Comparison of ENCODE assay signal across 10 cellular contexts in genomic region chr6:90369651-90370050, GRCh38.
DNase-seq lines count a peak whose midpoint lies in the region; ATAC-seq and TF ChIP-seq lines count a peak whose summit lies in the region.
"Had no signal": no experiment of that assay in that cellular context is flagged by ENCODE, and none has a peak within 500 bp of the region (broad histone marks: within the 10 kb centered on the region; RNA-seq: fewer than 3 reads in every experiment).

No MANE protein-coding gene starts in this region.

- peak overlapping the region; percentile 49 to 56 for H3K4me3 Mint-ChIP-seq in activated T-cell treated with anti-CD3 and anti-CD28 coated beads, Interleukin-2, amount 50 U/mL, for 72 hours
- H3K4me3 Mint-ChIP-seq in activated T-cell treated with anti-CD3 and anti-CD28 coated beads, Interleukin-2, amount 50 U/mL, for 4 hours = no peak overlapping the region
- H3K4me3 Mint-ChIP-seq in brain = no peak overlapping the region
- no peak overlapping the region for H3K4me3 Mint-ChIP-seq in mesothelial cell of epicardium
- H3K4me3 Mint-ChIP-seq in type B pancreatic cell = no peak overlapping the region

- no peak for TF ChIP-seq CTCF in brain (conservative IDR thresholded peaks at IDR 0.05)
- TF ChIP-seq CTCF in mesothelial cell of epicardium (IDR thresholded peaks at IDR 0.05; ENCODE audit: unreplicated experiment) = no peak
- no peak for TF ChIP-seq CTCF in type B pancreatic cell (conservative IDR thresholded peaks at IDR 0.05)

- no peak for DNase-seq in activated T-cell treated with anti-CD3 and anti-CD28 coated beads, Interleukin-2, amount 50 U/mL, for 72 hours
- no peak for DNase-seq in activated T-cell treated with anti-CD3 and anti-CD28 coated beads, Interleukin-2, amount 50 U/mL, for 4 hours
- DNase-seq in mesothelial cell of epicardium (ENCODE audit: low spot score in 2 of 2, unreplicated experiment in 2 of 2) = no peak
- DNase-seq in type B pancreatic cell (ENCODE audit: extremely low spot score, unreplicated experiment) = no peak
- DNase-seq in DMS79 (lab: John Stamatoyannopoulos, UW) = no peak
- DNase-seq in germinal center (ENCODE audit: low spot score) = no peak
- DNase-seq in DMS53 treated with DMSO at 0.1 percent for 48 hours (lab: John Stamatoyannopoulos, UW; ENCODE audit: unreplicated experiment) = no peak
- DNase-seq: NCI-H1930, retina had no signal

- no peak for ATAC-seq in activated T-cell treated with anti-CD3 and anti-CD28 coated beads, Interleukin-2, amount 50 U/mL, for 72 hours (replicated peaks in 1 of 2)
- ATAC-seq in activated T-cell treated with anti-CD3 and anti-CD28 coated beads, Interleukin-2, amount 50 U/mL, for 4 hours = no peak

- H3K27me3 Mint-ChIP-seq in activated T-cell treated with anti-CD3 and anti-CD28 coated beads, Interleukin-2, amount 50 U/mL, for 72 hours (ENCODE audit: low read depth) = no peaks in the 10 kb centered on the region
- no peaks in the 10 kb centered on the region for H3K27me3 Mint-ChIP-seq in activated T-cell treated with anti-CD3 and anti-CD28 coated beads, Interleukin-2, amount 50 U/mL, for 4 hours (ENCODE audit: low read depth)
- no peaks in the 10 kb centered on the region for H3K27me3 Mint-ChIP-seq in brain
- H3K27me3 Mint-ChIP-seq in mesothelial cell of epicardium (ENCODE audit: low read depth) = no peaks in the 10 kb centered on the region
- H3K27me3 Mint-ChIP-seq in type B pancreatic cell = peaks cover 3% of the 10 kb centered on the region

- no peaks in the 10 kb centered on the region for H3K36me3 Mint-ChIP-seq in activated T-cell treated with anti-CD3 and anti-CD28 coated beads, Interleukin-2, amount 50 U/mL, for 72 hours (ENCODE audit: insufficient read depth in 2 of 2)
- no peaks in the 10 kb centered on the region for H3K36me3 Mint-ChIP-seq in activated T-cell treated with anti-CD3 and anti-CD28 coated beads, Interleukin-2, amount 50 U/mL, for 4 hours (ENCODE audit: insufficient read depth)
- no peaks in the 10 kb centered on the region for H3K36me3 Mint-ChIP-seq in brain
- H3K36me3 Mint-ChIP-seq in mesothelial cell of epicardium = peaks cover 4% of the 10 kb centered on the region
- no peaks in the 10 kb centered on the region for H3K36me3 Mint-ChIP-seq in type B pancreatic cell

- peaks cover 0 to 2% of the 10 kb centered on the region in 2 donors for H3K9me3 Mint-ChIP-seq in activated T-cell treated with anti-CD3 and anti-CD28 coated beads, Interleukin-2, amount 50 U/mL, for 72 hours
- peaks cover 4% of the 10 kb centered on the region for H3K9me3 Mint-ChIP-seq in activated T-cell treated with anti-CD3 and anti-CD28 coated beads, Interleukin-2, amount 50 U/mL, for 4 hours
- H3K9me3 Mint-ChIP-seq in brain = peaks cover 2 to 8% (median 4%) of the 10 kb centered on the region in 5 experiments
- H3K9me3 Mint-ChIP-seq in mesothelial cell of epicardium = peaks cover 9% of the 10 kb centered on the region
- peaks cover 5% of the 10 kb centered on the region for H3K9me3 Mint-ChIP-seq in type B pancreatic cell

- H3K27ac Mint-ChIP-seq in activated T-cell treated with anti-CD3 and anti-CD28 coated beads, Interleukin-2, amount 50 U/mL, for 72 hours = peak overlapping the region; percentile 66
- H3K27ac Mint-ChIP-seq in brain (peak overlapping the region in 3 of 5 experiments; percentile 5 to 75 (median 34)), mesothelial cell of epicardium (peak overlapping the region; percentile 92), type B pancreatic cell (peak overlapping the region; percentile 71)

- H3K4me1 Mint-ChIP-seq in activated T-cell treated with anti-CD3 and anti-CD28 coated beads, Interleukin-2, amount 50 U/mL, for 72 hours (ENCODE audit: low read depth) = peaks cover 25% of the 10 kb centered on the region
- H3K4me1 Mint-ChIP-seq in activated T-cell treated with anti-CD3 and anti-CD28 coated beads, Interleukin-2, amount 50 U/mL, for 4 hours (ENCODE audit: low read depth) = peaks cover 21% of the 10 kb centered on the region
- peaks cover 12% of the 10 kb centered on the region for H3K4me1 Mint-ChIP-seq in brain
- peaks cover 36% of the 10 kb centered on the region for H3K4me1 Mint-ChIP-seq in mesothelial cell of epicardium
- peaks cover 25% of the 10 kb centered on the region for H3K4me1 Mint-ChIP-seq in type B pancreatic cell (ENCODE audit: unreplicated experiment)

Comparison
In these comparisons a context has a peak if more than half of its experiments do, and no peak if none do; other contexts are left out.
1. H3K4me3 Mint-ChIP-seq: peak in activated T-cell treated with anti-CD3 and anti-CD28 coated beads, Interleukin-2, amount 50 U/mL, for 72 hours (2 of 2); none in activated T-cell treated with anti-CD3 and anti-CD28 coated beads, Interleukin-2, amount 50 U/mL, for 4 hours (single experiment), brain (0 of 5), mesothelial cell of epicardium (single experiment) and type B pancreatic cell (single experiment).
2. H3K27ac Mint-ChIP-seq: peak in every context shown above with its lines; median percentile 92 in mesothelial cell of epicardium; 71 in type B pancreatic cell; 66 in activated T-cell treated with anti-CD3 and anti-CD28 coated beads, Interleukin-2, amount 50 U/mL, for 72 hours; 34 in brain.